1 cellular context compared by ENCODE assay signal in genomic region chr7:44461387-44461786, GRCh38.
TF ChIP-seq lines count a peak whose summit lies in the region.

No MANE protein-coding gene starts in this region.

TF ChIP-seq in GM12878, 131 proteins besides CTCF, POLR2A, EP300 and RAD21 (continued from another document):
- TF ChIP-seq MTA3 (IDR thresholded peaks at IDR 0.05; ENCODE audit: borderline replicate concordance, low read length) (no peak), USF2 (IDR thresholded peaks at IDR 0.05; ENCODE audit: borderline replicate concordance, low read depth, low read length) (peak; percentile 4; the same call in 1 of the 2 replicates), ZNF687 (IDR thresholded peaks at IDR 0.05) (peak; percentile 66), ZNF592 (IDR thresholded peaks at IDR 0.05) (peak; percentile 78), SMC3 (IDR thresholded peaks at IDR 0.05; ENCODE audit: borderline replicate concordance, low read length) (no peak), IKZF2 (IDR thresholded peaks at IDR 0.05) (0 out of 4 replicates have a peak, but pooled peaks of 1 of the 2 experiments have one; percentile 25), ZNF274 (IDR thresholded peaks at IDR 0.05; ENCODE audit: insufficient read depth, insufficient read length) (no peak), RAD51 (IDR thresholded peaks at IDR 0.05) (peak; percentile 60), ZNF217 (IDR thresholded peaks at IDR 0.05) (no peak)
TF ChIP-seq in GM12878: peak in this region for 6.
